8 cellular contexts compared by ENCODE assay signal in the genomic region with DNA sequence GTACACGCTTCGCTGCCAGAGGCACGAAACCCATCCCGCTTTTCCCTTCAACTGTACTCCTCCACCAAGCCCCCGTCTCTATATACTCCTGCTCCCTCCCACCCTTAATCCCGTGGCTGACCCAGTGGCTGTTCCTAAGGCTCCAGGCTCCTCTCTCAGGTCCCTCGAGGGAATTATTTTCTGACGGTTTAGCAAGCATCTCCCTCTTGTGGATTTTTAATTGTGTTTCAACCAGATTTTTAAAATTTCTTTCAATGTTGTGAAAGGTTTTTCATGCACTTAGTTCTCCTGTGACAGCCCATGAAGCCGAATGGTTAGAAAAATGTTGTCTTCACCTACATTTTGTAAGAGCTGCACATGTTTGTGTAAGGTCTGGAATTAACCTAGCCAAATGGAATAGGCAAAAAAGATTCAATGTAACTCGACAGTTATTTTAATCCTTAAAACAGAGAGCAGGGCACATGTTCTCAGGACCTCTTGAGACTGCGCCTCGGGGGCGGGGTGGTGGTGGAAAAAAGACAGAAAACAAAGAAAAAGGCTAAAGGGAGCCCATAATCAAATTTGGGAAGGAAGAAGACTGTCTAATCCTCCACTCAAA. TPM values are rescaled to one million over a fixed set of nuclear protein-coding genes. Genes with fewer than 3 reads are reported as not detected.
DNase-seq lines count a peak whose midpoint lies in the region; ATAC-seq and TF ChIP-seq lines count a peak whose summit lies in the region.

No MANE protein-coding gene starts in this region.

- H3K9me3 ChIP-seq in CD4-positive, alpha-beta T cell (ENCODE audit: control insufficient read depth, low read length): no peaks in the 10 kb centered on the region

- in situ Hi-C loops in KBM-7 (cut with MboI; ENCODE audit: low pct_unique_long_range_greater_than_20kb, low sequenced_read_pairs): no loop called here

- ATAC-seq in CD4-positive, alpha-beta T cell (ENCODE audit: poor library complexity): peak; percentile 22
- ATAC-seq in GM21576 (IDR thresholded peaks at IDR 0.05; ENCODE audit: unreplicated experiment): peak; percentile 20

- CTCF ChIA-PET in CD4-positive, alpha-beta T cell (lab: Charles Lee): interaction anchor here (1.0 to 2.1 kb wide), 3 partner anchors 22 to 23 kb away, joined by 3 to 5 read pairs (median 4); no protein-coding TSS in a partner anchor

- intact Hi-C loops in CD4-positive, alpha-beta T cell (cut with DNase I, micrococcal nuclease): loop anchor here (1.0 to 10.0 kb wide), 5 partner anchors 31 to 262 kb away; partner anchors contain the start of genes PPIB (in 2 of the 2), CIAO2A (in 1 of the 2), SNX1 (in 1 of the 2) and TRIP4 (in 1 of the 2)

- POLR2A ChIA-PET in CD4-positive, alpha-beta T cell (lab: Charles Lee): interaction anchor here (0.6 to 2.3 kb wide), 5 partner anchors 31 to 537 kb away, joined by 3 to 20 read pairs (median 3); partner anchors contain the start of genes PPIB and TRIP4

- peak overlapping the region; percentile 87 for H3K27ac Mint-ChIP-seq in CD4-positive, alpha-beta T cell
- H3K27ac Mint-ChIP-seq in brain: peak overlapping the region; percentile 88 to 100 (median 96)

- peak; percentile 34 for TF ChIP-seq CTCF in CD4-positive, alpha-beta T cell (IDR thresholded peaks at IDR 0.05)
- TF ChIP-seq CTCF in brain (conservative IDR thresholded peaks at IDR 0.05): peak; percentile 63 to 77

- DNase-seq in CD4-positive, alpha-beta T cell: no peak
- DNase-seq in NCI-H345 (lab: John Stamatoyannopoulos, UW) (peak; percentile 86), kidney glomerular epithelial cell (lab: John Stamatoyannopoulos, UW) (peak; percentile 97), substantia nigra (lab: John Stamatoyannopoulos, UW) (peak in 3 of 49 donors; percentile 53 to 72 (median 60)), KBM-7 (no peak), foreskin melanocyte (no peak)

- no peaks in the 10 kb centered on the region for H3K9me3 Mint-ChIP-seq in CD4-positive, alpha-beta T cell
- H3K9me3 Mint-ChIP-seq in brain: no peaks in the 10 kb centered on the region

- H3K27me3 ChIP-seq in CD4-positive, alpha-beta T cell (ENCODE audit: control insufficient read depth, insufficient read depth, low read length): no peaks in the 10 kb centered on the region

- peak overlapping the region; percentile 55 for H3K27ac ChIP-seq in CD4-positive, alpha-beta T cell (ENCODE audit: low read depth, low read length)
- H3K27ac ChIP-seq in substantia nigra (ENCODE audit: low read depth, low read length, poor library complexity, severe bottlenecking): peak overlapping the region; percentile 69

- H3K4me1 Mint-ChIP-seq in CD4-positive, alpha-beta T cell (ENCODE audit: low read depth): peaks cover 22% of the 10 kb centered on the region
- H3K4me1 Mint-ChIP-seq in brain: peaks cover 21% of the 10 kb centered on the region

- H3K4me3 Mint-ChIP-seq in CD4-positive, alpha-beta T cell: peak overlapping the region; percentile 96
- peak overlapping the region; percentile 89 to 98 (median 90) for H3K4me3 Mint-ChIP-seq in brain

- H3K36me3 Mint-ChIP-seq in CD4-positive, alpha-beta T cell (ENCODE audit: low read depth): peaks cover 17% of the 10 kb centered on the region
- no peaks in the 10 kb centered on the region for H3K36me3 Mint-ChIP-seq in brain

- H3K27me3 Mint-ChIP-seq in CD4-positive, alpha-beta T cell: no peaks in the 10 kb centered on the region
- H3K27me3 Mint-ChIP-seq in brain: peaks cover 15% of the 10 kb centered on the region

RNA-seq across cellular contexts. Expression of gene CSNK1G1, which starts 0.6 kb away (rescaled TPM):
- total RNA-seq in CD4-positive, alpha-beta T cell: 10 to 100 TPM; 12.2 to 13.7 TPM
- 7.6 TPM for polyA plus RNA-seq in brain (ENCODE audit: insufficient read depth, low read depth, low replicate concordance)

RNA-seq across cellular contexts. Expression of gene PCLAF, which starts 24.7 kb away (rescaled TPM):
- total RNA-seq in CD4-positive, alpha-beta T cell: under 1 TPM; 0.80 to 0.84 TPM
- polyA plus RNA-seq in brain (ENCODE audit: insufficient read depth, low read depth, low replicate concordance): 14.7 TPM

RNA-seq across cellular contexts. Expression of gene TRIP4, which starts 31.1 kb away (rescaled TPM):
- total RNA-seq in CD4-positive, alpha-beta T cell: 10 to 100 TPM in 1 of 2 experiments, 1 to 10 TPM in 1; 9.6 to 10.7 TPM
- 18.8 TPM for polyA plus RNA-seq in brain (ENCODE audit: insufficient read depth, low read depth, low replicate concordance)

Comparison
In these comparisons a context has a peak if more than half of its experiments do, and no peak if none do; other contexts are left out.
1. DNase-seq: peak in NCI-H345 (single experiment) and kidney glomerular epithelial cell (single experiment); none in CD4-positive, alpha-beta T cell (0 of 10), KBM-7 (single experiment) and foreskin melanocyte (single experiment).